Comparison of ENCODE assay signal across 25 cellular contexts in genomic region chr20:60424267-60424904, GRCh38.
"Had no signal": no experiment of that assay in that cellular context is flagged by ENCODE, and none has a peak within 500 bp of the region (broad histone marks: within the 10 kb centered on the region; RNA-seq: fewer than 3 reads in every experiment).

No MANE protein-coding gene starts in this region.

- ATAC-seq: activated CD8-positive, alpha-beta T cell treated with anti-CD3 and anti-CD28 coated beads for 36 hours; activated naive CD8-positive, alpha-beta T cell treated with anti-CD3 and anti-CD28 coated beads, Interleukin-2, amount 50 U/mL, for 24 hours; gastrocnemius medialis; naive thymus-derived CD8-positive, alpha-beta T cell; T-helper 17 cell had no signal

- H2AFZ ChIP-seq: hepatocyte had no signal

- H3K4me1 Mint-ChIP-seq: activated naive CD4-positive, alpha-beta T cell treated with anti-CD3 and anti-CD28 coated beads, Interleukin-2, amount 50 U/mL, for 24 hours; activated naive CD8-positive, alpha-beta T cell treated with anti-CD3 and anti-CD28 coated beads, Interleukin-2, amount 50 U/mL, for 24 hours; memory B cell; naive thymus-derived CD8-positive, alpha-beta T cell; neural crest cell; T-helper 17 cell had no signal

- DNase-seq: activated CD4-positive, alpha-beta T cell treated with anti-CD3 and anti-CD28 coated beads, Interleukin-2, amount 50 U/mL, for 1 hour; activated CD4-positive, CD25-positive, alpha-beta regulatory T cell treated with anti-CD3 and anti-CD28 coated beads, Interleukin-2, amount 50 U/mL, for 72 hours; activated CD8-positive, alpha-beta T cell treated with anti-CD3 and anti-CD28 coated beads for 36 hours; activated naive CD8-positive, alpha-beta T cell treated with anti-CD3 and anti-CD28 coated beads, Interleukin-2, amount 50 U/mL, for 24 hours; activated T-cell treated with anti-CD3 and anti-CD28 coated beads, Interleukin-2, amount 50 U/mL, for 48 hours; dermis blood vessel endothelial cell; effector CD4-positive, alpha-beta T cell; gastrocnemius medialis; kidney; midbrain; naive thymus-derived CD8-positive, alpha-beta T cell; nucleus accumbens; stimulated activated CD4-positive, alpha-beta T cell treated with anti-CD3 and anti-CD28 coated beads, Interleukin-15, amount 100 ng/mL, for 24 hours; stimulated activated naive CD4-positive, alpha-beta T cell treated with Interleukin-2 at 50 U/mL for 16 hours; T-helper 17 cell; T1000; testis; transverse colon had no signal

- H3K27ac Mint-ChIP-seq: activated CD8-positive, alpha-beta T cell treated with anti-CD3 and anti-CD28 coated beads for 36 hours; activated naive CD4-positive, alpha-beta T cell treated with anti-CD3 and anti-CD28 coated beads, Interleukin-2, amount 50 U/mL, for 24 hours; activated naive CD8-positive, alpha-beta T cell treated with anti-CD3 and anti-CD28 coated beads, Interleukin-2, amount 50 U/mL, for 24 hours; activated T-helper 2 cell treated with anti-CD3 and anti-CD28 coated beads, Interferon-gamma antibody, Interleukin-2, Interleukin-4, amounts not matched to agents 10 μg/mL and 5 μg/mL and 100 μg/mL, durations not matched to agents 14 hours and 24 hours and 36 hours; memory B cell; naive thymus-derived CD8-positive, alpha-beta T cell; T-helper 17 cell had no signal

- H3K36me3 ChIP-seq: gastrocnemius medialis, right atrium auricular region, transverse colon had no signal

- H3K9me3 ChIP-seq: gastrocnemius medialis, right atrium auricular region, testis, transverse colon had no signal

- H3K27me3 ChIP-seq: gastrocnemius medialis, hepatocyte, right atrium auricular region, testis, transverse colon had no signal

- H3K4me3 Mint-ChIP-seq: activated CD8-positive, alpha-beta T cell treated with anti-CD3 and anti-CD28 coated beads for 36 hours; activated naive CD4-positive, alpha-beta T cell treated with anti-CD3 and anti-CD28 coated beads, Interleukin-2, amount 50 U/mL, for 24 hours; activated naive CD8-positive, alpha-beta T cell treated with anti-CD3 and anti-CD28 coated beads, Interleukin-2, amount 50 U/mL, for 24 hours; memory B cell; naive thymus-derived CD8-positive, alpha-beta T cell; neural crest cell; T-helper 17 cell had no signal

- H3K4me2 ChIP-seq: hepatocyte had no signal

- H3K4me1 ChIP-seq: gastrocnemius medialis, right atrium auricular region, testis, transverse colon had no signal

- H3K79me2 ChIP-seq: hepatocyte had no signal

- H3K9me3 Mint-ChIP-seq: activated CD8-positive, alpha-beta T cell treated with anti-CD3 and anti-CD28 coated beads for 36 hours; activated naive CD4-positive, alpha-beta T cell treated with anti-CD3 and anti-CD28 coated beads, Interleukin-2, amount 50 U/mL, for 24 hours; activated naive CD8-positive, alpha-beta T cell treated with anti-CD3 and anti-CD28 coated beads, Interleukin-2, amount 50 U/mL, for 24 hours; activated T-helper 2 cell treated with anti-CD3 and anti-CD28 coated beads, Interferon-gamma antibody, Interleukin-2, Interleukin-4, amounts not matched to agents 10 μg/mL and 5 μg/mL and 100 μg/mL, durations not matched to agents 14 hours and 24 hours and 36 hours; memory B cell; naive thymus-derived CD8-positive, alpha-beta T cell had no signal

- H3K36me3 Mint-ChIP-seq: activated naive CD4-positive, alpha-beta T cell treated with anti-CD3 and anti-CD28 coated beads, Interleukin-2, amount 50 U/mL, for 24 hours; memory B cell; naive thymus-derived CD8-positive, alpha-beta T cell had no signal

- H3K27ac ChIP-seq: epithelial cell of prostate, gastrocnemius medialis, hepatocyte, right atrium auricular region, testis, transverse colon had no signal

- H3K4me3 ChIP-seq: gastrocnemius medialis, hepatocyte, right atrium auricular region, testis, transverse colon had no signal
